ENCODE assay signal across 23 cellular contexts in genomic region chr2:3914243-3914642, GRCh38.
DNase-seq lines count a peak whose midpoint lies in the region; ATAC-seq, FAIRE-seq and TF ChIP-seq lines count a peak whose summit lies in the region.
"Had no signal": no experiment of that assay in that cellular context is flagged by ENCODE, and none has a peak within 500 bp of the region (broad histone marks: within the 10 kb centered on the region; RNA-seq: fewer than 3 reads in every experiment).

No MANE protein-coding gene starts in this region.

- H3K27ac Mint-ChIP-seq in neural crest cell (ENCODE audit: unreplicated experiment), result peak overlapping the region; percentile 92
- H3K27ac Mint-ChIP-seq: CD8-positive, alpha-beta T cell; H9; HFFc6 had no signal

- no peaks in the 10 kb centered on the region for H3K36me3 ChIP-seq in A673 (ENCODE audit: insufficient read depth, low read length, poor library complexity, severe bottlenecking)
- H3K36me3 ChIP-seq in esophagus muscularis mucosa, result no peaks in the 10 kb centered on the region

- DNase-seq in NCI-H2081 (lab: John Stamatoyannopoulos, UW), result peak; percentile 52 to 83
- DNase-seq in NCI-H2081 treated with DMSO at 0.1 percent for 48 hours (lab: John Stamatoyannopoulos, UW), result no peak
- DNase-seq in A673 (ENCODE audit: low spot score), result peak; percentile 18
- DNase-seq in NCI-H69 (lab: John Stamatoyannopoulos, UW), result peak; percentile 66
- no peak for DNase-seq in neural crest cell (ENCODE audit: low read depth, low spot score)
- no peak for DNase-seq in esophagus muscularis mucosa (ENCODE audit: extremely low spot score)
- DNase-seq in frontal cortex (ENCODE audit: low spot score in 2 of 2), result no peak
- DNase-seq: 8988T; AML-193; C1 segment of cervical spinal cord; Calu3; CD8-positive, alpha-beta T cell; GDM1; H9; HFFc6; Kasumi-1; NCI-H1930; NCI-H226; NCI-H526; OCI-M1 had no signal

- peaks cover 19% of the 10 kb centered on the region for H3K4me1 ChIP-seq in A673 (ENCODE audit: insufficient read depth, low read length, poor library complexity, severe bottlenecking)
- peaks cover 0 to 3% (median 0%) of the 10 kb centered on the region in 4 donors for H3K4me1 ChIP-seq in esophagus muscularis mucosa

- no peak for ATAC-seq in GM21390 (IDR thresholded peaks at IDR 0.05; ENCODE audit: unreplicated experiment)
- ATAC-seq: CD8-positive, alpha-beta T cell had no signal

- CTCF ChIA-PET in A673 (lab: Charles Lee), result no interaction called here

- WGBS in esophagus muscularis mucosa, result 69% methylated on average over 3 of the region's 3 CpGs

- H3K4me1 Mint-ChIP-seq in neural crest cell, result peaks cover 44% of the 10 kb centered on the region

- H3K27me3 ChIP-seq in A673 (replicated peaks; ENCODE audit: insufficient read depth, low read depth, low read length, poor library complexity) (no peaks in the 10 kb centered on the region), esophagus muscularis mucosa (no peaks in the 10 kb centered on the region)

- H3K27ac ChIP-seq in A673 (ENCODE audit: low read depth, low read length, poor library complexity, severe bottlenecking) (no peak overlapping the region), esophagus muscularis mucosa (replicated peaks in 1 of 4) (no peak overlapping the region)

- POLR2A ChIA-PET in A673 (lab: Charles Lee; ENCODE audit: low non-redundant PET), result no interaction called here

- TF ChIP-seq POLR2A in esophagus muscularis mucosa (IDR thresholded peaks at IDR 0.05; ENCODE audit: low read depth), result no peak

- peaks cover 7% of the 10 kb centered on the region for H3K9me3 Mint-ChIP-seq in neural crest cell

- H3K36me3 Mint-ChIP-seq in neural crest cell (ENCODE audit: low read depth), result peaks cover 12% of the 10 kb centered on the region
- H3K36me3 Mint-ChIP-seq: CD8-positive, alpha-beta T cell had no signal

- BruUV-seq in A673 (replicated peaks; lab: Mats Ljungman, UMichigan), result no TSS peak

- no peak for TF ChIP-seq EP300 in esophagus muscularis mucosa (IDR thresholded peaks at IDR 0.05)

- H3K4me3 Mint-ChIP-seq in neural crest cell, result no peak overlapping the region
- H3K4me3 Mint-ChIP-seq: CD8-positive, alpha-beta T cell; H9; HFFc6 had no signal

- intact Hi-C loops in A673 (cut with micrococcal nuclease; ENCODE audit: unreplicated experiment) (no loop called here), esophagus muscularis mucosa (cut with DNase I) (no loop called here)

- no peak for TF ChIP-seq CTCF in A673 (conservative IDR thresholded peaks at IDR 0.05; ENCODE audit: low read depth, low read length)
- TF ChIP-seq CTCF in neural crest cell (conservative IDR thresholded peaks at IDR 0.05), result no peak
- TF ChIP-seq CTCF in esophagus muscularis mucosa (IDR thresholded peaks at IDR 0.05), result no peak

- H3K9me3 ChIP-seq in A673 (ENCODE audit: low read depth, low read length, poor library complexity, severe bottlenecking) (no peaks in the 10 kb centered on the region), esophagus muscularis mucosa (no peaks in the 10 kb centered on the region)

- H3K27me3 Mint-ChIP-seq in neural crest cell (ENCODE audit: low read depth), result no peaks in the 10 kb centered on the region

- H3K4me3 ChIP-seq in A673 (ENCODE audit: low read depth, low read length, poor library complexity, severe bottlenecking) (no peak overlapping the region), esophagus muscularis mucosa (no peak overlapping the region)

- no peak for FAIRE-seq in frontal cortex (lab: Jason Lieb, UNC)
- FAIRE-seq: GM18507, RCC 7860 had no signal

Comparison
In these comparisons a context has a peak if more than half of its experiments do, and no peak if none do; other contexts are left out.
1. DNase-seq: peak in NCI-H2081 (2 of 2), A673 (single experiment) and NCI-H69 (single experiment); none in NCI-H2081 treated with DMSO at 0.1 percent for 48 hours (single experiment), neural crest cell (single experiment), esophagus muscularis mucosa (single experiment) and frontal cortex (0 of 2).